ENCODE assay signal across 13 cellular contexts in the genomic region with DNA sequence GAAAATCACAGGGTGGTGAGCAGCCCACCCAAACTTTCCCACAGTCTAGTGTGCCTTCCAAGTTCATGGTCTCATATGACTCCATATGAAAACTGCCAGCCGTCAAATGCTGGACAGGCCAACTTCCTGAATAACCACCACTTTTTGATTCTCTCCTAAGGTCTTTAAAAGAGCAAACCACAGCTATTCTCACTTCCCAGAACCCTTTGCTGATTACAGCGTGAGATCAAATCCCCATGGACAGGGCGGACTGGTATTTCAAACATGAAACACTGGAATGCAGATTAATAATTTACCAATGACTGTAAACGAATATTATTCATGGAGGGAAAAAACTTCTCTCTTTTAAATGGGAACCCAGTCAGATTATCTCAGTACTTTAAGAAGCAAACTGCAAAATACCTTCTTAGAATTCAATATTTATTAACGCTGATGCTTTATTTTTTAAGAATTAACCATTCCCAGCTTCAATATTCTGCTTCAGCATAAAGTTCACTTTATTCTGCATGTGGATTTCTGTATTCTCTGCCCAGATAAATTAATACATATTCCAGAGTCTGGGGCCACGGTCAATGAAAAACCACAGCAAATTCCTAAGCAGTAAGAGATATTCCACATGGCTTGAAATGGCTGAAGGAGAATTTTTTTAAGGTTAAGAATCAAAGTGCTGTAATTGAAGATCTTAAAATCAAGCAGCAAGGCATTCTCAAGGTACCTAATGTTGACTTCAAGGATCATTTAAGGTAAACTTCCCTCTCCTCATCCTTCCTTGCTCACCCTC. TPM values are rescaled to one million over a fixed set of nuclear protein-coding genes. Genes with fewer than 3 reads are reported as not detected.
DNase-seq lines count a peak whose midpoint lies in the region; ATAC-seq and TF ChIP-seq lines count a peak whose summit lies in the region.
"Had no signal": no experiment of that assay in that cellular context is flagged by ENCODE, and none has a peak within 500 bp of the region (broad histone marks: within the 10 kb centered on the region; RNA-seq: fewer than 3 reads in every experiment).

No MANE protein-coding gene starts in this region.

- H3K4me2 ChIP-seq in osteoblast (ENCODE audit: insufficient read depth, low read length) = peak overlapping the region; percentile 80

- H3K4me3 Mint-ChIP-seq in effector memory CD8-positive, alpha-beta T cell = no peak overlapping the region

- H3K36me3 Mint-ChIP-seq in effector memory CD8-positive, alpha-beta T cell (ENCODE audit: insufficient read depth) = no peaks in the 10 kb centered on the region
- H3K36me3 Mint-ChIP-seq in activated naive CD4-positive, alpha-beta T cell treated with anti-CD3 and anti-CD28 coated beads, Interleukin-2, amount 50 U/mL, for 72 hours = no peaks in the 10 kb centered on the region

- H3K4me1 Mint-ChIP-seq in effector memory CD8-positive, alpha-beta T cell (ENCODE audit: low read depth in 2 of 2) = peaks cover 5 to 6% of the 10 kb centered on the region in 2 donors

- no peaks in the 10 kb centered on the region for H4K20me1 ChIP-seq in osteoblast (ENCODE audit: insufficient read depth, low read length)

- no peaks in the 10 kb centered on the region for H3K9me3 ChIP-seq in osteoblast (ENCODE audit: low read depth, low read length)
- H3K9me3 ChIP-seq: psoas muscle had no signal

- H3K9me3 Mint-ChIP-seq in effector memory CD8-positive, alpha-beta T cell = no peaks in the 10 kb centered on the region
- H3K9me3 Mint-ChIP-seq in activated naive CD4-positive, alpha-beta T cell treated with anti-CD3 and anti-CD28 coated beads, Interleukin-2, amount 50 U/mL, for 72 hours = no peaks in the 10 kb centered on the region

- ATAC-seq in effector memory CD8-positive, alpha-beta T cell (replicated peaks) = no peak
- no peak for ATAC-seq in activated naive CD4-positive, alpha-beta T cell treated with anti-CD3 and anti-CD28 coated beads, Interleukin-2, amount 50 U/mL, for 72 hours
- ATAC-seq: psoas muscle had no signal

- H2AFZ ChIP-seq in osteoblast (ENCODE audit: low read length) = peak overlapping the region; percentile 27

- H3K4me3 ChIP-seq in fibroblast of pulmonary artery (replicated peaks; ENCODE audit: low read depth, low read length) (no peak overlapping the region), osteoblast (ENCODE audit: insufficient read depth, low read length) (peak overlapping the region; percentile 34)
- H3K4me3 ChIP-seq: psoas muscle had no signal

- H3K36me3 ChIP-seq in osteoblast (ENCODE audit: insufficient read depth, low read length) = peaks cover 4% of the 10 kb centered on the region

- H3K27ac ChIP-seq in osteoblast (ENCODE audit: low read depth, low read length) = peak overlapping the region; percentile 98
- H3K27ac ChIP-seq in RWPE1 = no peak overlapping the region
- H3K27ac ChIP-seq: psoas muscle had no signal

- TF ChIP-seq CTCF in fibroblast of pulmonary artery (IDR thresholded peaks at IDR 0.05; ENCODE audit: low read length, missing control alignments) = no peak
- no peak for TF ChIP-seq CTCF in osteoblast (IDR thresholded peaks at IDR 0.05; ENCODE audit: extremely low read depth, low read depth, low read length)
- TF ChIP-seq CTCF in RWPE1 (conservative IDR thresholded peaks at IDR 0.05; ENCODE audit: low read depth) = no peak

- DNase-seq in AG20443 (ENCODE audit: low spot score) = peak; percentile 84
- DNase-seq in MV-4-11 (lab: John Stamatoyannopoulos, UW) = peak; percentile 83
- peak; percentile 81 for DNase-seq in fibroblast of pulmonary artery (ENCODE audit: low read depth)
- DNase-seq in osteoblast (ENCODE audit: insufficient read length, low spot score, missing footprints) = no peak
- DNase-seq in RWPE1 (ENCODE audit: low spot score) = no peak
- DNase-seq in DMS 273 (lab: John Stamatoyannopoulos, UW; ENCODE audit: unreplicated experiment) = no peak
- DNase-seq in effector memory CD8-positive, alpha-beta T cell = no peak
- no peak for DNase-seq in activated naive CD4-positive, alpha-beta T cell treated with anti-CD3 and anti-CD28 coated beads, Interleukin-2, amount 50 U/mL, for 72 hours (ENCODE audit: low spot score in 2 of 2)
- DNase-seq: DMS 273 treated with DMSO at 0.1 percent for 48 hours; H7; NCI-H1048; NK-92 treated with Interleukin-12 subunit alpha and Interleukin-12 subunit beta, amount 100 ng/mL, for 24 hours; psoas muscle had no signal

- H3K27ac Mint-ChIP-seq in effector memory CD8-positive, alpha-beta T cell = no peak overlapping the region
- no peak overlapping the region for H3K27ac Mint-ChIP-seq in activated naive CD4-positive, alpha-beta T cell treated with anti-CD3 and anti-CD28 coated beads, Interleukin-2, amount 50 U/mL, for 72 hours

- no peaks in the 10 kb centered on the region for H3K27me3 ChIP-seq in osteoblast (ENCODE audit: insufficient read depth, low read length)

- POLR2A ChIA-PET in RWPE1 (lab: Yijun Ruan, JAX; ENCODE audit: low non-redundant PET) = no interaction called here

- H3K79me2 ChIP-seq in osteoblast (ENCODE audit: insufficient read depth, low read length) = peaks cover 92% of the 10 kb centered on the region

- peaks cover 39% of the 10 kb centered on the region for H3K4me1 ChIP-seq in osteoblast (ENCODE audit: insufficient read depth, low read length)
- H3K4me1 ChIP-seq: psoas muscle had no signal

- CTCF ChIA-PET in RWPE1 (lab: Yijun Ruan, JAX) = no interaction called here

- H3K27me3 Mint-ChIP-seq in effector memory CD8-positive, alpha-beta T cell = peaks cover 6 to 29% of the 10 kb centered on the region in 2 donors

RNA-seq across cellular contexts. Expression of gene MYO1E, which starts 42.9 kb away (rescaled TPM):
- 220 and 336 TPM in 2 replicates for total RNA-seq in osteoblast
- 10 to 100 TPM in 1 of 2 donors, 1 to 10 TPM in 1; 2.1 to 42.0 TPM for total RNA-seq in activated naive CD4-positive, alpha-beta T cell treated with anti-CD3 and anti-CD28 coated beads, Interleukin-2, amount 50 U/mL, for 72 hours

Comparison
In these comparisons a context has a peak if more than half of its experiments do, and no peak if none do; other contexts are left out.
1. DNase-seq: peak in AG20443 (single experiment), MV-4-11 (single experiment) and fibroblast of pulmonary artery (single experiment); none in osteoblast (single experiment), RWPE1 (single experiment), DMS 273 (single experiment), effector memory CD8-positive, alpha-beta T cell (0 of 3) and activated naive CD4-positive, alpha-beta T cell treated with anti-CD3 and anti-CD28 coated beads, Interleukin-2, amount 50 U/mL, for 72 hours (0 of 2).